Comparison of ENCODE assay signal across 22 cellular contexts in the genomic region with DNA sequence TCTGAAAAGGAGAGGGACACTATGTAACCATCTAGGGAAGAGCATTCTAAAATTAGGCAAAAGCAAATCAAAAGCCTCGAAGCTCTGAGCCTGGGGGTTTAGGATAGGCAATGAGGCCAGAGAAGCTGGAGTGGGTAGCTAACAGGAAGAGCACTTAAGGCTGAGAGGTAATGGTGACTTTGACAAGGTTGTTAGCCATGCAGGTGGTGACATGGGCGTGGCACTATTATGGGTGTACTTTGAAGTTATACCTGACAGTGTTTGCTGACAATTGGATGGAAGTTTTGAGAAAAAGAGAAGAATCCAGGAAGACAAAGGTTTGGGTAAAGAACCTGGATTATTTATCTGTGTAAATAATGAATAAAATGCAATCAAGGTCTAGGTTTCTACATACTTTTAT.
DNase-seq lines count a peak whose midpoint lies in the region; ATAC-seq and TF ChIP-seq lines count a peak whose summit lies in the region.
"Had no signal": no experiment of that assay in that cellular context is flagged by ENCODE, and none has a peak within 500 bp of the region (broad histone marks: within the 10 kb centered on the region; RNA-seq: fewer than 3 reads in every experiment).

No MANE protein-coding gene starts in this region.

- no peak overlapping the region for H3K27ac ChIP-seq in left lung
- H3K27ac ChIP-seq: BLaER1 treated with 17β-estradiol and CSF1 and Interleukin-3, amounts not matched to agents 10 nM and 100 nM had no signal

- no peaks in the 10 kb centered on the region for H3K4me1 Mint-ChIP-seq in activated naive CD8-positive, alpha-beta T cell treated with anti-CD3 and anti-CD28 coated beads for 36 hours
- H3K4me1 Mint-ChIP-seq: T-cell had no signal

- DNase-seq in NCI-H345 treated with DMSO at 0.1 percent for 48 hours (lab: John Stamatoyannopoulos, UW; ENCODE audit: unreplicated experiment) (peak; percentile 10), NCI-H345 (lab: John Stamatoyannopoulos, UW) (no peak), NCI-H69 (lab: John Stamatoyannopoulos, UW) (peak; percentile 64), left lung (no peak)
- DNase-seq in activated naive CD8-positive, alpha-beta T cell treated with anti-CD3 and anti-CD28 coated beads for 36 hours, result no peak
- DNase-seq: Calu3; CD8-positive, alpha-beta T cell; DMS79 treated with DMSO at 0.1 percent for 48 hours; GOT3; NCI-H1105 treated with DMSO at 0.1 percent for 48 hours; NCI-H1930; NCI-H2227 treated with DMSO at 0.1 percent for 48 hours; NCI-H526 treated with DMSO at 0.1 percent for 48 hours; NK-92 treated with Interleukin-12 subunit alpha and Interleukin-12 subunit beta, amount 100 ng/mL, for 24 hours; SHP77 treated with DMSO at 0.1 percent for 48 hours; SK-N-SH; T-cell had no signal

- H3K36me3 ChIP-seq in left lung, result no peaks in the 10 kb centered on the region
- H3K36me3 ChIP-seq: BLaER1 treated with 17β-estradiol and CSF1 and Interleukin-3, amounts not matched to agents 10 nM and 100 nM had no signal

- H3K27me3 Mint-ChIP-seq in activated naive CD8-positive, alpha-beta T cell treated with anti-CD3 and anti-CD28 coated beads for 36 hours, result no peaks in the 10 kb centered on the region
- H3K27me3 Mint-ChIP-seq: T-cell had no signal

- ATAC-seq in left lung (peak; percentile 59), HG02623 (IDR thresholded peaks at IDR 0.05; ENCODE audit: unreplicated experiment) (no peak), HG02798 (IDR thresholded peaks at IDR 0.05; ENCODE audit: poor library complexity, unreplicated experiment) (no peak)
- ATAC-seq: CD8-positive, alpha-beta T cell; HCT116; K562; T-cell had no signal

- no peaks in the 10 kb centered on the region for H3K9me3 Mint-ChIP-seq in activated naive CD8-positive, alpha-beta T cell treated with anti-CD3 and anti-CD28 coated beads for 36 hours

- no peaks in the 10 kb centered on the region for H3K27me3 ChIP-seq in left lung
- H3K27me3 ChIP-seq: BLaER1 treated with 17β-estradiol and CSF1 and Interleukin-3, amounts not matched to agents 10 nM and 100 nM had no signal

- no peak for TF ChIP-seq CTCF in left lung (IDR thresholded peaks at IDR 0.05)

- H3K9me3 ChIP-seq in left lung, result no peaks in the 10 kb centered on the region
- H3K9me3 ChIP-seq: BLaER1 treated with 17β-estradiol and CSF1 and Interleukin-3, amounts not matched to agents 10 nM and 100 nM; SK-N-SH had no signal

- no peak overlapping the region for H3K4me3 ChIP-seq in left lung
- H3K4me3 ChIP-seq: BLaER1 treated with 17β-estradiol and CSF1 and Interleukin-3, amounts not matched to agents 10 nM and 100 nM; K562 had no signal

- H3K36me3 Mint-ChIP-seq in activated naive CD8-positive, alpha-beta T cell treated with anti-CD3 and anti-CD28 coated beads for 36 hours, result no peaks in the 10 kb centered on the region
- H3K36me3 Mint-ChIP-seq: CD8-positive, alpha-beta T cell; T-cell had no signal

- intact Hi-C loops in left lung (cut with DNase I), result no loop called here

- H3K4me1 ChIP-seq in left lung, result peaks cover 3 to 15% of the 10 kb centered on the region in 2 donors

- H3K27ac Mint-ChIP-seq in activated naive CD8-positive, alpha-beta T cell treated with anti-CD3 and anti-CD28 coated beads for 36 hours, result no peak overlapping the region
- H3K27ac Mint-ChIP-seq: CD8-positive, alpha-beta T cell; T-cell had no signal

- H3K4me3 Mint-ChIP-seq in activated naive CD8-positive, alpha-beta T cell treated with anti-CD3 and anti-CD28 coated beads for 36 hours, result no peak overlapping the region
- H3K4me3 Mint-ChIP-seq: CD8-positive, alpha-beta T cell; T-cell had no signal

Comparison
In these comparisons a context has a peak if more than half of its experiments do, and no peak if none do; other contexts are left out.
1. DNase-seq: peak in NCI-H345 treated with DMSO at 0.1 percent for 48 hours (single experiment) and NCI-H69 (single experiment); none in NCI-H345 (single experiment), left lung (0 of 2) and activated naive CD8-positive, alpha-beta T cell treated with anti-CD3 and anti-CD28 coated beads for 36 hours (single experiment).